ENCODE assay signal across 21 cellular contexts in the genomic region with DNA sequence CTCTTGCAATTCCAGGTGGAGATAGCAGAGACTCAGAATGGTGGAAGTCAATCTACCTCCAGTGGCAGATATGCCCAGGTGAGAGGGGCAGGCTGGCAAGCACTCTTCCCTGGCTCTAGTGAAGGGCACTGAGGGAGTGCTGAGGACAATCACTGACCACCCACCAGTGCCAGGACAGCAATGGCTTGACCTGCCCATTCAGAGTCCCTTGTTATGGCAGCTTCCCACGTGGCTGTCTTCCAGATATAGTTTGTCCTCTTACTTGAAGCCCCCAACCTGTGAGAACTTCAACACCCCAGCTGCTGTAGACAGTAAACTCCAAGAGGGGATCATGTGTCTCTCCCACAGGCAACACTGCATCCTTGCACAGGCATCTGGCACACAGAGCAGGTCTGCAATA.
DNase-seq lines count a peak whose midpoint lies in the region; ATAC-seq, FAIRE-seq and TF ChIP-seq lines count a peak whose summit lies in the region.
"Had no signal": no experiment of that assay in that cellular context is flagged by ENCODE, and none has a peak within 500 bp of the region (broad histone marks: within the 10 kb centered on the region; RNA-seq: fewer than 3 reads in every experiment).

No MANE protein-coding gene starts in this region.

- H3K36me3 Mint-ChIP-seq in astrocyte (ENCODE audit: low read depth, unreplicated experiment) = peaks cover 9% of the 10 kb centered on the region
- H3K36me3 Mint-ChIP-seq: CD8-positive, alpha-beta memory T cell had no signal

- no peaks in the 10 kb centered on the region for H3K9me3 ChIP-seq in heart left ventricle
- no peaks in the 10 kb centered on the region for H3K9me3 ChIP-seq in left ventricle myocardium inferior (replicated peaks)
- H3K9me3 ChIP-seq in astrocyte (ENCODE audit: insufficient read depth, low read depth, low read length) = no peaks in the 10 kb centered on the region
- H3K9me3 ChIP-seq in mesenchymal stem cell (ENCODE audit: control insufficient read depth, low read length) = no peaks in the 10 kb centered on the region
- H3K9me3 ChIP-seq in mucosa of descending colon = no peaks in the 10 kb centered on the region
- H3K9me3 ChIP-seq: A549 had no signal

- H3K14ac ChIP-seq in mesenchymal stem cell (ENCODE audit: low read length in 2 of 2) = no peak overlapping the region

- H3K79me2 ChIP-seq in astrocyte (ENCODE audit: insufficient read depth, low read length) = peaks cover 37% of the 10 kb centered on the region

- no peak for ATAC-seq in heart left ventricle
- ATAC-seq in mucosa of descending colon = no peak
- ATAC-seq: A549, K562, Panc1, Right ventricle myocardium inferior had no signal

- no peaks in the 10 kb centered on the region for H3K36me3 ChIP-seq in heart left ventricle
- H3K36me3 ChIP-seq in left ventricle myocardium inferior = no peaks in the 10 kb centered on the region
- no peaks in the 10 kb centered on the region for H3K36me3 ChIP-seq in astrocyte (ENCODE audit: insufficient read depth, low read length)
- peaks cover 0 to 4% of the 10 kb centered on the region in 2 experiments for H3K36me3 ChIP-seq in mesenchymal stem cell (ENCODE audit: control insufficient read depth in 1 of 2, insufficient read depth in 2 of 2, low read depth in 1 of 2, low read length in 2 of 2)
- no peaks in the 10 kb centered on the region for H3K36me3 ChIP-seq in mucosa of descending colon (ENCODE audit: low read depth)

- H2BK12ac ChIP-seq in mesenchymal stem cell (ENCODE audit: low read length in 2 of 2) = peak overlapping the region in 1 of 2 experiments; percentile 46

- H3K4me3 Mint-ChIP-seq in astrocyte (ENCODE audit: unreplicated experiment) = no peak overlapping the region
- H3K4me3 Mint-ChIP-seq: CD8-positive, alpha-beta memory T cell had no signal

- no peak for FAIRE-seq in astrocyte (lab: Jason Lieb, UNC)
- FAIRE-seq: A549 had no signal

- H3K4me1 ChIP-seq in heart left ventricle (peaks cover 15 to 87% (median 51%) of the 10 kb centered on the region in 12 donors), left ventricle myocardium inferior (peaks cover 82% of the 10 kb centered on the region), astrocyte (ENCODE audit: insufficient read depth, low read length) (peaks cover 45% of the 10 kb centered on the region), mesenchymal stem cell (ENCODE audit: control insufficient read depth, insufficient read depth, low read depth, low read length) (peaks cover 13% of the 10 kb centered on the region), mucosa of descending colon (ENCODE audit: low read depth) (no peaks in the 10 kb centered on the region)

- no peak overlapping the region for H4K91ac ChIP-seq in mesenchymal stem cell (ENCODE audit: low read length)

- H2AK5ac ChIP-seq in mesenchymal stem cell (ENCODE audit: low read length, severe bottlenecking) = no peak overlapping the region

- no peak overlapping the region for H2AFZ ChIP-seq in astrocyte (ENCODE audit: low read depth, low read length)
- no peak overlapping the region for H2AFZ ChIP-seq in mesenchymal stem cell (ENCODE audit: low read depth, low read length)
- H2AFZ ChIP-seq: GM23338 had no signal

- H3K4ac ChIP-seq in mesenchymal stem cell (ENCODE audit: low read depth in 1 of 2, low read length in 2 of 2) = no peak overlapping the region

- H3K18ac ChIP-seq in mesenchymal stem cell (ENCODE audit: low read depth in 1 of 2, low read length in 2 of 2) = peak overlapping the region in 1 of 2 experiments; percentile 5

- no peaks in the 10 kb centered on the region for H3K9me3 Mint-ChIP-seq in astrocyte (ENCODE audit: unreplicated experiment)
- H3K9me3 Mint-ChIP-seq: CD8-positive, alpha-beta memory T cell; GM23338 had no signal

- H3K27ac ChIP-seq in heart left ventricle = peak overlapping the region in 10 of 12 donors; percentile 3 to 89 (median 30)
- H3K27ac ChIP-seq in left ventricle myocardium inferior (replicated peaks) = no peak overlapping the region
- H3K27ac ChIP-seq in astrocyte (ENCODE audit: low read depth, low read length) = peak overlapping the region; percentile 65
- H3K27ac ChIP-seq in mesenchymal stem cell (ENCODE audit: low read length, poor library complexity, severe bottlenecking) = no peak overlapping the region
- H3K27ac ChIP-seq: A549 had no signal

- H4K20me1 ChIP-seq in astrocyte (ENCODE audit: insufficient read depth, low read length) = no peaks in the 10 kb centered on the region
- H4K20me1 ChIP-seq: BLaER1 treated with 17β-estradiol and CSF1 and Interleukin-3, amounts not matched to agents 10 nM and 100 nM had no signal

- peaks cover 22% of the 10 kb centered on the region for H3K4me1 Mint-ChIP-seq in astrocyte (ENCODE audit: low read depth, unreplicated experiment)
- H3K4me1 Mint-ChIP-seq: CD8-positive, alpha-beta memory T cell had no signal

- TF ChIP-seq CTCF in heart left ventricle (IDR thresholded peaks at IDR 0.05) (no peak), left ventricle myocardium inferior (IDR thresholded peaks at IDR 0.05; ENCODE audit: borderline replicate concordance) (no peak), astrocyte (IDR thresholded peaks at IDR 0.05; ENCODE audit: insufficient read depth, low read depth, low read length) (no peak), mucosa of descending colon (IDR thresholded peaks at IDR 0.05) (no peak)

- no peak for TF ChIP-seq POLR2A in heart left ventricle (IDR thresholded peaks at IDR 0.05)

- H3K4me2 ChIP-seq in astrocyte (ENCODE audit: low read length) = peak overlapping the region; percentile 35
- no peak overlapping the region for H3K4me2 ChIP-seq in mesenchymal stem cell (ENCODE audit: low read length, poor library complexity, severe bottlenecking)
- H3K4me2 ChIP-seq: A549 had no signal

- H3K27me3 ChIP-seq in heart left ventricle (no peaks in the 10 kb centered on the region), left ventricle myocardium inferior (ENCODE audit: low read depth) (no peaks in the 10 kb centered on the region), astrocyte (ENCODE audit: insufficient read depth, low read length) (no peaks in the 10 kb centered on the region), mesenchymal stem cell (ENCODE audit: control insufficient read depth in 1 of 2, insufficient read depth in 1 of 2, low read length in 2 of 2) (no peaks in the 10 kb centered on the region)
- H3K27me3 ChIP-seq: BLaER1 treated with 17β-estradiol and CSF1 and Interleukin-3, amounts not matched to agents 10 nM and 100 nM had no signal

- no peaks in the 10 kb centered on the region for H3K27me3 Mint-ChIP-seq in astrocyte (ENCODE audit: low read depth, unreplicated experiment)

- no peak overlapping the region for H3K27ac Mint-ChIP-seq in astrocyte (ENCODE audit: unreplicated experiment)

- no peak overlapping the region for H2BK120ac ChIP-seq in mesenchymal stem cell (ENCODE audit: low read depth, low read length)

- no peak for DNase-seq in heart left ventricle
- no peak for DNase-seq in left ventricle myocardium inferior
- DNase-seq in astrocyte (ENCODE audit: low read depth) = no peak
- DNase-seq in mesenchymal stem cell = peak; percentile 28
- peak; percentile 38 for DNase-seq in ureter (ENCODE audit: low spot score)
- no peak for DNase-seq in NCI-H2196 treated with DMSO at 0.1 percent for 48 hours (lab: John Stamatoyannopoulos, UW; ENCODE audit: unreplicated experiment)
- DNase-seq in activated naive CD4-positive, alpha-beta T cell treated with anti-CD3 and anti-CD28 coated beads, Interleukin-2, amount 50 U/mL, for 16 hours = no peak
- DNase-seq in mucosa of descending colon = no peak
- DNase-seq: CD8-positive, alpha-beta memory T cell; DMS79 treated with DMSO at 0.1 percent for 48 hours; MV-4-11; NCI-H1417 treated with DMSO at 0.1 percent for 48 hours; NCI-H2029; NCI-H510A; NCI-H774 had no signal

- H4K8ac ChIP-seq in mesenchymal stem cell (ENCODE audit: low read length) = no peak overlapping the region

- peak overlapping the region; percentile 18 for H2BK15ac ChIP-seq in mesenchymal stem cell (ENCODE audit: low read depth, poor library complexity, severe bottlenecking)

- 57 to 63% (median 59%) methylated on average over 1 of the region's 1 CpG for WGBS in heart left ventricle, 4 donors
- 74% methylated on average over 1 of the region's 1 CpG for WGBS in mesenchymal stem cell

- H2BK5ac ChIP-seq in mesenchymal stem cell (ENCODE audit: low read depth, low read length, poor library complexity, severe bottlenecking) = no peak overlapping the region

- H3K79me1 ChIP-seq in mesenchymal stem cell (replicated peaks; ENCODE audit: low read length, poor library complexity, severe bottlenecking) = peaks cover 17% of the 10 kb centered on the region

- H3K23ac ChIP-seq in mesenchymal stem cell (ENCODE audit: low read length in 2 of 2) = no peak overlapping the region

- H3K9ac ChIP-seq in astrocyte (ENCODE audit: low read length) = peak overlapping the region; percentile 40
- peak overlapping the region; percentile 82 for H3K9ac ChIP-seq in mesenchymal stem cell (ENCODE audit: low read length)

- H3K4me3 ChIP-seq in heart left ventricle (no peak overlapping the region), left ventricle myocardium inferior (no peak overlapping the region), astrocyte (ENCODE audit: insufficient read depth, low read depth, low read length) (no peak overlapping the region), mesenchymal stem cell (ENCODE audit: insufficient read depth in 1 of 2, low read depth in 1 of 2, low read length in 2 of 2) (no peak overlapping the region), mucosa of descending colon (no peak overlapping the region)
- H3K4me3 ChIP-seq: A549; BLaER1 treated with 17β-estradiol and CSF1 and Interleukin-3, amounts not matched to agents 10 nM and 100 nM; GM23338; K562 had no signal

- intact Hi-C loops in heart left ventricle (cut with DNase I) = loop anchor here in 6 of 10 donors (5.0 to 10.0 kb wide), 5 partner anchors 51 to 363 kb away; partner anchors contain the start of gene LHFPL2 (in 1 of the 6)
- intact Hi-C loops in left ventricle myocardium inferior (cut with micrococcal nuclease) = loop anchor here (10.0 kb wide), 1 partner anchor 101 kb away; the partner anchor contains the start of gene LHFPL2
- intact Hi-C loops in mucosa of descending colon (cut with DNase I, micrococcal nuclease) = loop anchor here in 1 of 2 donors (10.0 kb wide), 1 partner anchor 361 kb away; no protein-coding TSS in a partner anchor

Comparison
In these comparisons a context has a peak if more than half of its experiments do, and no peak if none do; other contexts are left out.
1. H3K27ac ChIP-seq: peak in heart left ventricle (10 of 12) and astrocyte (single experiment); none in left ventricle myocardium inferior (single experiment) and mesenchymal stem cell (single experiment).
2. DNase-seq: peak in mesenchymal stem cell (single experiment) and ureter (single experiment); none in heart left ventricle (0 of 5), left ventricle myocardium inferior (single experiment), astrocyte (single experiment), NCI-H2196 treated with DMSO at 0.1 percent for 48 hours (single experiment), activated naive CD4-positive, alpha-beta T cell treated with anti-CD3 and anti-CD28 coated beads, Interleukin-2, amount 50 U/mL, for 16 hours (single experiment) and mucosa of descending colon (0 of 3).